ENCODE assay signal across 8 cellular contexts in the genomic region with DNA sequence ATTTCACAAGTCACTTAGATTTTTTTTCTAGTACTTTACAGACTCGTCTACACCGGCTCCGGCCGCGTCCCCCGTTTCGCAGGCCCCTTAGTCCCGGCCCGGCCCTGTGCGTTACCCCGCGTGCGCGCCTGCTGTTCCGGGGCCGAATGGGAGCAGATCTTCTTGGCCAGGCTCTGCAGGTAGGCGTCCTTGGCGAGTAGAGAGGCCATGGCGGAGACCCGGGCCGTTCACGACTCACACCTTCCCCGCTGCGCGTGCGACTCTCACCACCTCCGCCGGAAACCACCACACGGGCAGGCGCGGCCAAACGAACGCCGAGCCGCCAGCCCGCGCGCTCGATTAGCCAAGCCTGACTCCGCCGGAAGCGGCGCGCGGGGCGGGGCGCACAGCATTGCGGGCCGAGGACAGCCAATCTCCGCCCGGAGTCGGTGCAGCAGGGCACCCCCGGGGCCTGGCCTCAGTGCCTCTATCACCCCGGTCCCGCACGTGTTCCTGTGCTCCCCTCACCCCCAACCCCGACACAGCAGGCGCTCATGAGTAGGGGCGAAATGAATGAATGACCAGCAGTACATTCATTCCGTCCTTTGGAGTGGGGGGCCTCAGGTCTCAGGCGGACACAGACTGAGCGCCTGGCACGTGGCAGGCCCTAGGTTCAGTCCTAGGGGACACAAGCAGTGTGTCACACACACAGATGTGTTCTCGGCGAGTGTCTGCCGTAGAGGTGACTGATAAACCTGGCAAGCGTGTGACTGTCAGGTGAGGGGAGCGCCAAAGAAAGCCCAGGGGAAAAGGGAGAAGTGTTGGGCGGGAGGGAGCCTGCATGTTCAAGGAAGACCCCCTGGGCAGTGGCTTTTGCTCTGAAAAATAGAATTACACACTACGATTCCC. TPM values are rescaled to one million over a fixed set of nuclear protein-coding genes. Genes with fewer than 3 reads are reported as not detected.
A peak's percentile ranks its signal among the peaks of the same experiment; 100 is the strongest.
DNase-seq lines count a peak whose midpoint lies in the region; ATAC-seq, FAIRE-seq and TF ChIP-seq lines count a peak whose summit lies in the region.

TSS of gene SURF6 (minus strand) at position 265 of the 888 bp plus-strand sequence. CDS start at position 209, 56 bp downstream.

- peaks cover 60% of the 10 kb centered on the region for H3K36me3 Mint-ChIP-seq in WTC11

- H3K27ac Mint-ChIP-seq in WTC11, result peak within 1 kb of the TSS; percentile 96

- H3K4me1 Mint-ChIP-seq in WTC11, result peaks cover 24% of the 10 kb centered on the region

- CTCF ChIA-PET in WTC11 (lab: Charles Lee), result interaction anchor here (0.6 to 3.7 kb wide), 2 partner anchors 149 to 158 kb away, joined by 3 to 33 read pairs; no protein-coding TSS in a partner anchor
- CTCF ChIA-PET in mammary epithelial cell (lab: Charles Lee; ENCODE audit: low non-redundant PET), result no interaction called here

- no peaks in the 10 kb centered on the region for H3K27me3 Mint-ChIP-seq in WTC11 (ENCODE audit: low read depth)

- peak; percentile 93 for DNase-seq in AG08396 (ENCODE audit: low spot score)
- DNase-seq in NCI-H345 (lab: John Stamatoyannopoulos, UW), result peak; percentile 96
- peak; percentile 92 for DNase-seq in WTC11 (ENCODE audit: low spot score)
- DNase-seq in mammary epithelial cell, result peak; percentile 91
- DNase-seq in iPS-NIHi7 (ENCODE audit: extremely low spot score), result peak; percentile 90
- DNase-seq in small intestine, result peak; percentile 94

- intact Hi-C loops in mammary epithelial cell (cut with micrococcal nuclease), result loop anchor here (1.0 kb wide), 2 partner anchors 12 to 40 kb away; partner anchors contain the start of genes MED22, RPL7A, STKLD1 and SURF4

- POLR2A ChIA-PET in WTC11 (lab: Charles Lee), result no interaction called here

- H3K79me2 ChIP-seq in mammary epithelial cell (ENCODE audit: insufficient read depth, low read length), result peaks cover 51% of the 10 kb centered on the region

- H4K20me1 ChIP-seq in mammary epithelial cell (ENCODE audit: insufficient read depth, low read length), result no peaks in the 10 kb centered on the region

- H3K4me2 ChIP-seq in mammary epithelial cell (ENCODE audit: insufficient read depth, low read depth, low read length), result peak within 1 kb of the TSS; percentile 93

- 2% methylated on average over 23 of the region's 70 CpGs for WGBS in mammary epithelial cell (ENCODE audit: low coverage, missing lambda C conversion rate)
- 5 to 6% (median 6%) methylated on average over 69 to 70 of the region's 70 CpGs for WGBS in small intestine, 3 donors

- peak within 1 kb of the TSS; percentile 94 for H3K4me3 Mint-ChIP-seq in WTC11

- no peaks in the 10 kb centered on the region for H3K27me3 ChIP-seq in mammary epithelial cell (ENCODE audit: insufficient read depth, low read length)
- no peaks in the 10 kb centered on the region for H3K27me3 ChIP-seq in small intestine (ENCODE audit: control insufficient read depth in 2 of 2, insufficient read depth in 2 of 2, low read length in 2 of 2)

- dilution Hi-C loops in mammary epithelial cell (cut with HindIII; ENCODE audit: low sequenced_read_pairs), result loop anchor here (10.0 kb wide), 1 partner anchor 261 kb away; no protein-coding TSS in a partner anchor

- peak; percentile 90 for ATAC-seq in GM19035 (IDR thresholded peaks at IDR 0.05; ENCODE audit: unreplicated experiment)
- ATAC-seq in HG03280 (IDR thresholded peaks at IDR 0.05; ENCODE audit: unreplicated experiment), result peak; percentile 80
- peak; percentile 84 for ATAC-seq in WTC11

- no peaks in the 10 kb centered on the region for H3K9me3 ChIP-seq in mammary epithelial cell (replicated peaks; ENCODE audit: insufficient read depth, low read length)
- H3K9me3 ChIP-seq in small intestine (ENCODE audit: control insufficient read depth, low read depth), result no peaks in the 10 kb centered on the region

- H3K27ac ChIP-seq in mammary epithelial cell (ENCODE audit: insufficient read depth, low read depth, low read length) (peak within 1 kb of the TSS; percentile 58), small intestine (ENCODE audit: low read depth in 1 of 2, low read length in 1 of 2) (peak within 1 kb of the TSS; percentile 71 to 74)

- in situ Hi-C loops in mammary epithelial cell (cut with MboI; ENCODE audit: low sequenced_read_pairs in 2 of 2), result loop anchor here in 1 of 2 donors (10.0 kb wide), 1 partner anchor 151 kb away; no protein-coding TSS in a partner anchor

- peak within 1 kb of the TSS; percentile 73 for H3K9ac ChIP-seq in mammary epithelial cell (ENCODE audit: insufficient read depth, low read length)

- peak within 1 kb of the TSS; percentile 77 to 88 (median 81) for H3K4me3 ChIP-seq in mammary epithelial cell (replicated peaks in 1 of 3; ENCODE audit: insufficient read depth in 1 of 3, low read depth in 2 of 3, low read length in 3 of 3)
- peak within 1 kb of the TSS; percentile 82 to 89 for H3K4me3 ChIP-seq in small intestine (ENCODE audit: low read depth in 1 of 2, low read length in 2 of 2)

- no peak for FAIRE-seq in small intestine (lab: Jason Lieb, UNC)

- H3K9me3 Mint-ChIP-seq in WTC11, result no peaks in the 10 kb centered on the region

- H3K36me3 ChIP-seq in mammary epithelial cell (ENCODE audit: insufficient read depth, low read length) (peaks cover 20% of the 10 kb centered on the region), small intestine (ENCODE audit: control insufficient read depth in 2 of 2, insufficient read depth in 2 of 2, low read length in 2 of 2) (peaks cover 18 to 22% of the 10 kb centered on the region in 2 donors)

- BruUV-seq in mammary epithelial cell (replicated peaks; lab: Mats Ljungman, UMichigan), result TSS peak; percentile 85

- H3K4me1 ChIP-seq in mammary epithelial cell (ENCODE audit: insufficient read depth, low read length), result peaks cover 18% of the 10 kb centered on the region
- peaks cover 3 to 6% of the 10 kb centered on the region in 2 donors for H3K4me1 ChIP-seq in small intestine (ENCODE audit: control insufficient read depth in 2 of 2, insufficient read depth in 1 of 2, low read depth in 1 of 2, low read length in 1 of 2)

- H2AFZ ChIP-seq in mammary epithelial cell (ENCODE audit: low read depth, low read length), result peak within 1 kb of the TSS; percentile 95

- no peak for TF ChIP-seq CTCF in WTC11 (IDR thresholded peaks at IDR 0.05)
- no peak for TF ChIP-seq CTCF in mammary epithelial cell (conservative IDR thresholded peaks at IDR 0.05 in 1 of 2, IDR thresholded peaks at IDR 0.05 in 1 of 2; ENCODE audit: extremely low read depth in 1 of 2, insufficient read depth in 1 of 2, low read depth in 1 of 2, low read length in 2 of 2)

TF ChIP-seq in WTC11, 78 proteins besides CTCF, POLR2A, EP300 and RAD21 (continues in another document):
- TF ChIP-seq, protein P1, sequence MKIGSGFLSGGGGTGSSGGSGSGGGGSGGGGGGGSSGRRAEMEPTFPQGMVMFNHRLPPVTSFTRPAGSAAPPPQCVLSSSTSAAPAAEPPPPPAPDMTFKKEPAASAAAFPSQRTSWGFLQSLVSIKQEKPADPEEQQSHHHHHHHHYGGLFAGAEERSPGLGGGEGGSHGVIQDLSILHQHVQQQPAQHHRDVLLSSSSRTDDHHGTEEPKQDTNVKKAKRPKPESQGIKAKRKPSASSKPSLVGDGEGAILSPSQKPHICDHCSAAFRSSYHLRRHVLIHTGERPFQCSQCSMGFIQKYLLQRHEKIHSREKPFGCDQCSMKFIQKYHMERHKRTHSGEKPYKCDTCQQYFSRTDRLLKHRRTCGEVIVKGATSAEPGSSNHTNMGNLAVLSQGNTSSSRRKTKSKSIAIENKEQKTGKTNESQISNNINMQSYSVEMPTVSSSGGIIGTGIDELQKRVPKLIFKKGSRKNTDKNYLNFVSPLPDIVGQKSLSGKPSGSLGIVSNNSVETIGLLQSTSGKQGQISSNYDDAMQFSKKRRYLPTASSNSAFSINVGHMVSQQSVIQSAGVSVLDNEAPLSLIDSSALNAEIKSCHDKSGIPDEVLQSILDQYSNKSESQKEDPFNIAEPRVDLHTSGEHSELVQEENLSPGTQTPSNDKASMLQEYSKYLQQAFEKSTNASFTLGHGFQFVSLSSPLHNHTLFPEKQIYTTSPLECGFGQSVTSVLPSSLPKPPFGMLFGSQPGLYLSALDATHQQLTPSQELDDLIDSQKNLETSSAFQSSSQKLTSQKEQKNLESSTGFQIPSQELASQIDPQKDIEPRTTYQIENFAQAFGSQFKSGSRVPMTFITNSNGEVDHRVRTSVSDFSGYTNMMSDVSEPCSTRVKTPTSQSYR (CRISPR knock-in tag; IDR thresholded peaks at IDR 0.05), result 0 out of 2 replicates have a peak, but pooled peaks have one; percentile 70
- TF ChIP-seq ZNF423 (CRISPR knock-in tag; IDR thresholded peaks at IDR 0.05), result peak; percentile 23; the same call in 1 of the 2 replicates
- TF ChIP-seq ZNF671 (CRISPR knock-in tag; IDR thresholded peaks at IDR 0.05), result no peak
- TF ChIP-seq, protein P2, sequence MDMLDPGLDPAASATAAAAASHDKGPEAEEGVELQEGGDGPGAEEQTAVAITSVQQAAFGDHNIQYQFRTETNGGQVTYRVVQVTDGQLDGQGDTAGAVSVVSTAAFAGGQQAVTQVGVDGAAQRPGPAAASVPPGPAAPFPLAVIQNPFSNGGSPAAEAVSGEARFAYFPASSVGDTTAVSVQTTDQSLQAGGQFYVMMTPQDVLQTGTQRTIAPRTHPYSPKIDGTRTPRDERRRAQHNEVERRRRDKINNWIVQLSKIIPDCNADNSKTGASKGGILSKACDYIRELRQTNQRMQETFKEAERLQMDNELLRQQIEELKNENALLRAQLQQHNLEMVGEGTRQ (CRISPR knock-in tag; IDR thresholded peaks at IDR 0.05), result peak; percentile 68
- no peak for TF ChIP-seq SOX15 (CRISPR knock-in tag; IDR thresholded peaks at IDR 0.05)
- TF ChIP-seq ZNF425 (CRISPR knock-in tag; conservative IDR thresholded peaks at IDR 0.05), result 0 out of 2 replicates have a peak, but pooled peaks have one; percentile 7
- TF ChIP-seq ZNF416 (CRISPR knock-in tag; IDR thresholded peaks at IDR 0.05), result peak; percentile 84

RNA-seq across cellular contexts. Expression of gene SURF6, which starts in this region (rescaled TPM):
- 48.8 to 67.2 TPM (median 54.1 TPM) in 3 replicates for total RNA-seq in WTC11 (2021)
- 10 to 100 TPM in 1 of 2 donors, 1 to 10 TPM in 1; 6.8 to 27.2 TPM for total RNA-seq in mammary epithelial cell
- polyA plus RNA-seq in mammary epithelial cell, result 14.7 TPM
- polyA minus RNA-seq in mammary epithelial cell, result 8.3 TPM
- 10 to 100 TPM; 23.2 to 41.1 (median 32.9) TPM for polyA plus RNA-seq in small intestine

Comparison
In these comparisons a context has a peak if more than half of its experiments do, and no peak if none do; other contexts are left out.
1. Peak in every context shown above with its lines: DNase-seq, ATAC-seq, H3K4me3 ChIP-seq and H3K27ac ChIP-seq.